In the genomic region with DNA sequence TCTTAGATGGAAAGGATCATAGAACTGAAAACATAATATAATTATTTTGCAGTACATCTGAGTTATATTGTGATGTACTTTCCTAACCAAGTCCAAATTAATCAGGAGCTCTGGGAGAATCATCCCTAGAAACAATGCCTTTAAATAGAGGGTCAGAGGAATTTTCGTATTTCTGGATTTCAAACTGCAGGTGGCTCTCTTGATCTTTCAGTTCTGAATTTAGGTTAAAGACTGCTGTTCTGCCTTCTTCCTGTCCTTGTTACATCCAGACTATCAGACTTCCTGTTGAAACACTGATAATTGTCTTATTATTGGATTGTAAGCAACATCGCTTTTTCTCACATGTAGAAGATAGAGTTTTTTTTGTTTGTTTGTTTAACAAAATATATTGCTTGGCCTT, we compare ENCODE assay signal across 12 cellular contexts.
A peak's percentile ranks its signal among the peaks of the same experiment; 100 is the strongest.
DNase-seq lines count a peak whose midpoint lies in the region; ATAC-seq and TF ChIP-seq lines count a peak whose summit lies in the region.
"Had no signal": no experiment of that assay in that cellular context is flagged by ENCODE, and none has a peak within 500 bp of the region (broad histone marks: within the 10 kb centered on the region; RNA-seq: fewer than 3 reads in every experiment).

No MANE protein-coding gene starts in this region.

- H3K9me2 ChIP-seq in DOHH2 (replicated peaks; ENCODE audit: control insufficient read depth, low read length): no peaks in the 10 kb centered on the region
- H3K9me2 ChIP-seq in Loucy (replicated peaks; ENCODE audit: low read depth, low read length): no peaks in the 10 kb centered on the region

- H4K20me1 ChIP-seq in DOHH2 (ENCODE audit: control insufficient read depth, insufficient read depth, low read depth, low read length) (no peaks in the 10 kb centered on the region), Loucy (ENCODE audit: insufficient read depth, low read length, poor library complexity, severe bottlenecking) (no peaks in the 10 kb centered on the region)

- no peak overlapping the region; the same call in 1 of the 2 replicates for H3K4me3 ChIP-seq in DOHH2 (ENCODE audit: low read length)
- H3K4me3 ChIP-seq in Loucy (ENCODE audit: low read length, poor library complexity, severe bottlenecking): no peak overlapping the region
- H3K4me3 ChIP-seq: HAP-1 had no signal

- H3K4me3 Mint-ChIP-seq in T-helper 17 cell: no peak overlapping the region
- H3K4me3 Mint-ChIP-seq: activated T-cell treated with anti-CD3 and anti-CD28 coated beads, Interleukin-2, amount 50 U/mL, for 72 hours; CD4-positive, CD25-positive, alpha-beta regulatory T cell; T-helper 1 cell treated with Interleukin-12 subunit alpha and Interleukin-12 subunit beta and Interleukin-4 antibody, amounts not matched to agents 30 μg/mL and 1 μg/mL, for 36 hours had no signal

- no peaks in the 10 kb centered on the region for H3F3A ChIP-seq in DOHH2 (ENCODE audit: control insufficient read depth, insufficient read depth)
- H3F3A ChIP-seq in Loucy (ENCODE audit: low read depth): no peaks in the 10 kb centered on the region

- no peaks in the 10 kb centered on the region for H3K79me2 ChIP-seq in DOHH2 (ENCODE audit: control insufficient read depth, low read length)
- no peaks in the 10 kb centered on the region for H3K79me2 ChIP-seq in Loucy (ENCODE audit: insufficient read depth, low read length)

- DNase-seq in SK-N-DZ (ENCODE audit: low spot score) (peak; percentile 9), iris pigment epithelial cell (ENCODE audit: low read depth) (peak; percentile 24), SW 1271 (lab: John Stamatoyannopoulos, UW) (no peak), T-helper 17 cell (no peak), GM20000 (ENCODE audit: low spot score) (no peak)
- DNase-seq: activated T-cell treated with anti-CD3 and anti-CD28 coated beads, Interleukin-2, amount 50 U/mL, for 72 hours had no signal

- H3K9me3 ChIP-seq in DOHH2 (ENCODE audit: control insufficient read depth, insufficient read depth, low read length) (no peaks in the 10 kb centered on the region), Loucy (ENCODE audit: insufficient read depth, low read depth, low read length) (no peaks in the 10 kb centered on the region), T-helper 17 cell (ENCODE audit: control insufficient read depth, low read length, poor library complexity, severe bottlenecking) (no peaks in the 10 kb centered on the region)
- H3K9me3 ChIP-seq: HAP-1 had no signal

- H3K27ac ChIP-seq in DOHH2 (ENCODE audit: low read depth, low read length): no peak overlapping the region

- H3K36me3 ChIP-seq in DOHH2 (ENCODE audit: control insufficient read depth, low read length) (no peaks in the 10 kb centered on the region), Loucy (ENCODE audit: insufficient read depth, low read length) (no peaks in the 10 kb centered on the region)
- H3K36me3 ChIP-seq: HAP-1 had no signal

- no peak overlapping the region for H3K9ac ChIP-seq in Loucy (ENCODE audit: low read depth, low read length, poor library complexity, severe bottlenecking)

- H3K4me1 Mint-ChIP-seq in T-helper 17 cell: peaks cover 3% of the 10 kb centered on the region

- no peaks in the 10 kb centered on the region for H3K36me3 Mint-ChIP-seq in T-helper 17 cell (ENCODE audit: low read depth)
- H3K36me3 Mint-ChIP-seq: CD4-positive, CD25-positive, alpha-beta regulatory T cell had no signal

- peak overlapping the region; percentile 36 for H3K4me2 ChIP-seq in DOHH2 (ENCODE audit: low read length)
- H3K4me2 ChIP-seq in Loucy (ENCODE audit: low read depth, low read length, poor library complexity, severe bottlenecking): no peak overlapping the region

- no peak overlapping the region for H3K27ac Mint-ChIP-seq in T-helper 17 cell
- H3K27ac Mint-ChIP-seq: activated T-cell treated with anti-CD3 and anti-CD28 coated beads, Interleukin-2, amount 50 U/mL, for 72 hours; CD4-positive, CD25-positive, alpha-beta regulatory T cell; T-helper 1 cell treated with Interleukin-12 subunit alpha and Interleukin-12 subunit beta and Interleukin-4 antibody, amounts not matched to agents 30 μg/mL and 1 μg/mL, for 36 hours had no signal

- ATAC-seq in T-helper 17 cell (no peak), HG02610 (IDR thresholded peaks at IDR 0.05; ENCODE audit: unreplicated experiment) (no peak)
- ATAC-seq: activated T-cell treated with anti-CD3 and anti-CD28 coated beads, Interleukin-2, amount 50 U/mL, for 72 hours had no signal

- peaks cover 11% of the 10 kb centered on the region for H3K4me1 ChIP-seq in DOHH2 (ENCODE audit: control insufficient read depth, low read length)
- H3K4me1 ChIP-seq in Loucy (ENCODE audit: insufficient read depth, low read length, poor library complexity, severe bottlenecking): no peaks in the 10 kb centered on the region

- H3K27me3 Mint-ChIP-seq in T-helper 17 cell: no peaks in the 10 kb centered on the region
- H3K27me3 Mint-ChIP-seq: CD4-positive, CD25-positive, alpha-beta regulatory T cell had no signal

- TF ChIP-seq CTCF in DOHH2 (IDR thresholded peaks at IDR 0.05; ENCODE audit: low read depth, low read length, poor library complexity, severe bottlenecking): peak; percentile 14
- TF ChIP-seq CTCF in Loucy (conservative IDR thresholded peaks at IDR 0.05; ENCODE audit: low read length): peak; percentile 38; the same call in 1 of the 2 replicates
- TF ChIP-seq CTCF in GM20000 (IDR thresholded peaks at IDR 0.05; ENCODE audit: extremely low read depth, missing control alignments): no peak

- H2AFZ ChIP-seq in Loucy (ENCODE audit: low read length): no peak overlapping the region

- no peaks in the 10 kb centered on the region for H3K27me3 ChIP-seq in DOHH2 (ENCODE audit: control insufficient read depth, low read length)
- no peaks in the 10 kb centered on the region for H3K27me3 ChIP-seq in Loucy (ENCODE audit: insufficient read depth, low read length, poor library complexity, severe bottlenecking)

Comparison
In these comparisons a context has a peak if more than half of its experiments do, and no peak if none do; other contexts are left out.
1. DNase-seq: peak in SK-N-DZ (single experiment) and iris pigment epithelial cell (single experiment); none in SW 1271 (0 of 2), T-helper 17 cell (0 of 3) and GM20000 (single experiment).